ENCODE assay signal across 25 cellular contexts in genomic region chr19:19746286-19747213, GRCh38. TPM values are rescaled to one million over a fixed set of nuclear protein-coding genes. Genes with fewer than 3 reads are reported as not detected.
DNase-seq lines count a peak whose midpoint lies in the region; ATAC-seq and TF ChIP-seq lines count a peak whose summit lies in the region.
"Had no signal": no experiment of that assay in that cellular context is flagged by ENCODE, and none has a peak within 500 bp of the region (broad histone marks: within the 10 kb centered on the region; RNA-seq: fewer than 3 reads in every experiment).

No MANE protein-coding gene starts in this region.

- TF ChIP-seq CTCF in DND-41 (IDR thresholded peaks at IDR 0.05; ENCODE audit: borderline replicate concordance, extremely low read depth, low read length, poor library complexity, severe bottlenecking), result peak; percentile 46
- TF ChIP-seq CTCF in osteoblast (IDR thresholded peaks at IDR 0.05; ENCODE audit: extremely low read depth, low read depth, low read length), result no peak

- H3K9me3 ChIP-seq in DND-41 (ENCODE audit: insufficient read depth, low read length, severe bottlenecking) (no peaks in the 10 kb centered on the region), osteoblast (ENCODE audit: low read depth, low read length) (no peaks in the 10 kb centered on the region)

- H3K36me3 ChIP-seq in DND-41 (ENCODE audit: insufficient read depth, low read length) (no peaks in the 10 kb centered on the region), H7 (replicated peaks; ENCODE audit: control insufficient read depth, insufficient read depth, low read length) (no peaks in the 10 kb centered on the region), osteoblast (ENCODE audit: insufficient read depth, low read length) (no peaks in the 10 kb centered on the region)
- H3K36me3 ChIP-seq: neutrophil had no signal

- H3K4me3 ChIP-seq in DND-41 (ENCODE audit: low read depth in 1 of 2, low read length in 2 of 2) (no peak overlapping the region), H7 (ENCODE audit: insufficient read depth, low read depth, low read length) (no peak overlapping the region), osteoblast (ENCODE audit: insufficient read depth, low read length) (no peak overlapping the region)

- H2AFZ ChIP-seq in DND-41 (ENCODE audit: low read depth, low read length), result no peak overlapping the region
- H2AFZ ChIP-seq in osteoblast (ENCODE audit: low read length), result no peak overlapping the region

- H3K4me2 ChIP-seq in DND-41 (ENCODE audit: insufficient read depth, low read length) (no peak overlapping the region), osteoblast (ENCODE audit: insufficient read depth, low read length) (no peak overlapping the region)

- H4K20me1 ChIP-seq in DND-41 (ENCODE audit: insufficient read depth, low read length) (no peaks in the 10 kb centered on the region), osteoblast (ENCODE audit: insufficient read depth, low read length) (no peaks in the 10 kb centered on the region)

- H3K79me2 ChIP-seq in DND-41 (ENCODE audit: insufficient read depth, low read length), result no peaks in the 10 kb centered on the region
- H3K79me2 ChIP-seq in osteoblast (ENCODE audit: insufficient read depth, low read length), result no peaks in the 10 kb centered on the region

- H3K27me3 ChIP-seq in DND-41 (ENCODE audit: insufficient read depth, low read length, poor library complexity) (no peaks in the 10 kb centered on the region), H7 (ENCODE audit: control insufficient read depth, insufficient read depth, low read length) (no peaks in the 10 kb centered on the region), osteoblast (ENCODE audit: insufficient read depth, low read length) (no peaks in the 10 kb centered on the region)
- H3K27me3 ChIP-seq: neutrophil had no signal

- ATAC-seq in DND-41 (ENCODE audit: insufficient read depth, low read depth) (no peak), HG03095 (IDR thresholded peaks at IDR 0.05; ENCODE audit: unreplicated experiment) (no peak), HG02970 (IDR thresholded peaks at IDR 0.05; ENCODE audit: low FRiP score, unreplicated experiment) (no peak)
- ATAC-seq: sciatic nerve had no signal

- H3K27ac ChIP-seq in DND-41 (ENCODE audit: low read length) (no peak overlapping the region), osteoblast (ENCODE audit: low read depth, low read length) (no peak overlapping the region)
- H3K27ac ChIP-seq: neutrophil had no signal

- DNase-seq in DND-41 (no peak), H7 (peak; percentile 80), ecto neural progenitor cell (ENCODE audit: low spot score) (peak; percentile 30), osteoblast (ENCODE audit: insufficient read length, low spot score, missing footprints) (peak; percentile 60), activated T-cell treated with anti-CD3 and anti-CD28 coated beads for 4 hours (no peak), ureter (ENCODE audit: low spot score) (no peak)
- DNase-seq: activated naive CD4-positive, alpha-beta T cell treated with Interleukin-2 at 50 U/mL for 16 hours; C1 segment of cervical spinal cord; Caco-2; central memory CD4-positive, alpha-beta T cell; DMS79; foreskin fibroblast; GDM1; Kasumi-1; midbrain; naive B cell; NCI-H1436; NCI-H2081; NCI-H345; stimulated activated CD4-positive, alpha-beta T cell treated with anti-CD3 and anti-CD28 coated beads, Interleukin-12 subunit alpha, Interleukin-12 subunit beta, amount 100 ng/mL, for 4 hours; stimulated activated CD4-positive, alpha-beta T cell treated with anti-CD3 and anti-CD28 coated beads, Interleukin-2, amount 100 ng/mL, for 48 hours had no signal

- H3K4me1 ChIP-seq in DND-41 (ENCODE audit: insufficient read depth, low read length), result no peaks in the 10 kb centered on the region
- no peaks in the 10 kb centered on the region for H3K4me1 ChIP-seq in osteoblast (ENCODE audit: insufficient read depth, low read length)
- H3K4me1 ChIP-seq: Caco-2 had no signal

- H3K9ac ChIP-seq in DND-41 (ENCODE audit: low read depth, low read length), result no peak overlapping the region

RNA-seq across cellular contexts. Expression of gene ZNF14, which starts 13.6 kb away (rescaled TPM):
- total RNA-seq in H7 (2014; rRNA removed; shearing (Covaris generic)), result 2.3 and 4.3 TPM in 2 replicates
- total RNA-seq in osteoblast (6.5 and 7.4 TPM in 2 replicates), ureter (15.3 TPM)

Comparison
In these comparisons a context has a peak if more than half of its experiments do, and no peak if none do; other contexts are left out.
1. DNase-seq: peak in H7 (single experiment), ecto neural progenitor cell (single experiment) and osteoblast (single experiment); none in DND-41 (single experiment), activated T-cell treated with anti-CD3 and anti-CD28 coated beads for 4 hours (single experiment) and ureter (single experiment).